Comparison of ENCODE assay signal across 23 cellular contexts in genomic region chr1:77744576-77744975, GRCh38. TPM values are rescaled to one million over a fixed set of nuclear protein-coding genes. Genes with fewer than 3 reads are reported as not detected.
DNase-seq lines count a peak whose midpoint lies in the region; ATAC-seq, FAIRE-seq and TF ChIP-seq lines count a peak whose summit lies in the region.
"Had no signal": no experiment of that assay in that cellular context is flagged by ENCODE, and none has a peak within 500 bp of the region (broad histone marks: within the 10 kb centered on the region; RNA-seq: fewer than 3 reads in every experiment).

No MANE protein-coding gene starts in this region.

- TF ChIP-seq POLR2A in HCT116 (IDR thresholded peaks at IDR 0.05; ENCODE audit: borderline replicate concordance, extremely low read depth, insufficient read depth, insufficient read length) (no peak), GM12878 (IDR thresholded peaks at IDR 0.05; ENCODE audit: low read depth, low read length) (no peak), HepG2 (IDR thresholded peaks at IDR 0.05; ENCODE audit: insufficient read depth in 1 of 2, low read depth in 2 of 2, low read length in 2 of 2) (no peak)

- SMC1A ChIA-PET in GM12878 (lab: Charles Lee; ENCODE audit: uncharacterized antibody, unreplicated experiment): no interaction called here

- H3K79me2 ChIP-seq in HCT116 (ENCODE audit: insufficient read depth, low read length) (peaks cover 58% of the 10 kb centered on the region), GM12878 (ENCODE audit: control insufficient read depth, insufficient read depth, low read length) (peaks cover 19% of the 10 kb centered on the region), HepG2 (ENCODE audit: insufficient read depth, low read length) (peaks cover 47% of the 10 kb centered on the region)

- ATAC-seq in HCT116 (peak; percentile 62), GM12878 (peak; percentile 42; the same call in 1 of the 3 replicates), HepG2 (peak; percentile 58; the same call in 1 of the 3 replicates), GM18502 (IDR thresholded peaks at IDR 0.05; ENCODE audit: poor library complexity, unreplicated experiment) (no peak)
- ATAC-seq: body of pancreas; sciatic nerve; stimulated activated effector memory CD8-positive, alpha-beta T cell treated with anti-CD3 and anti-CD28 coated beads, Interleukin-12 subunit alpha, Interleukin-12 subunit beta, amount 100 ng/mL, for 72 hours had no signal

- H3K4me3 Mint-ChIP-seq in Calu3 (ENCODE audit: low read depth, unreplicated experiment): no peak overlapping the region
- no peak overlapping the region for H3K4me3 Mint-ChIP-seq in activated T-helper 2 cell treated with anti-CD3 and anti-CD28 coated beads, Interferon-gamma antibody, Interleukin-2, Interleukin-4, amounts not matched to agents 10 μg/mL and 5 μg/mL and 100 μg/mL, durations not matched to agents 14 hours and 24 hours and 36 hours (ENCODE audit: low read depth)
- H3K4me3 Mint-ChIP-seq: activated CD4-positive, alpha-beta memory T cell treated with anti-CD3 and anti-CD28 coated beads, Interleukin-2, amount 10 ng/mL, durations not matched to agents 7 days and 5 days; stimulated activated effector memory CD8-positive, alpha-beta T cell treated with anti-CD3 and anti-CD28 coated beads, Interleukin-12 subunit alpha, Interleukin-12 subunit beta, amount 100 ng/mL, for 72 hours had no signal

- BruUV-seq in Calu3 (replicated peaks; lab: Mats Ljungman, UMichigan) (no TSS peak), HCT116 (replicated peaks; lab: Mats Ljungman, UMichigan) (no TSS peak), GM12878 (replicated peaks; lab: Mats Ljungman, UMichigan) (no TSS peak), HepG2 (replicated peaks; lab: Mats Ljungman, UMichigan) (no TSS peak)

- DNase-seq in Calu3: no peak
- DNase-seq in HCT116 (ENCODE audit: low read depth, low spot score): no peak
- DNase-seq in GM12878 (ENCODE audit: low read depth, low spot score): no peak
- no peak for DNase-seq in HepG2 (ENCODE audit: low spot score)
- DNase-seq in activated CD8-positive, alpha-beta memory T cell treated with anti-CD3 and anti-CD28 coated beads, Interleukin-2, amount 50 U/mL, for 4 hours: no peak
- no peak for DNase-seq in activated T-helper 2 cell treated with anti-CD3 and anti-CD28 coated beads, Interferon-gamma antibody, Interleukin-2, Interleukin-4, amounts not matched to agents 10 μg/mL and 5 μg/mL and 100 μg/mL, durations not matched to agents 14 hours and 24 hours and 36 hours (ENCODE audit: low spot score)
- DNase-seq: activated CD4-positive, alpha-beta memory T cell treated with anti-CD3 and anti-CD28 coated beads, Interleukin-2, amount 10 ng/mL, durations not matched to agents 7 days and 5 days; activated CD4-positive, CD25-positive, alpha-beta regulatory T cell treated with anti-CD3 and anti-CD28 coated beads, Interleukin-2, amount 50 U/mL, for 72 hours; activated gamma-delta T cell treated with Interleukin-2 at 50 U/mL for 16 hours; body of pancreas; NCI-H1092 treated with DMSO at 0.1 percent for 48 hours; NCI-H1930; NCI-H526 treated with DMSO at 0.1 percent for 48 hours; stimulated activated CD4-positive, alpha-beta T cell treated with anti-CD3 and anti-CD28 coated beads, Interleukin-12 subunit alpha, Interleukin-12 subunit beta, amount 100 ng/mL, for 4 hours; stimulated activated CD4-positive, alpha-beta T cell treated with anti-CD3 and anti-CD28 coated beads, Interleukin-4, amount 100 ng/mL, for 24 hours had no signal

- POLR2A ChIA-PET in HCT116 (lab: Charles Lee): no interaction called here
- POLR2A ChIA-PET in GM12878 (lab: Charles Lee): no interaction called here
- POLR2A ChIA-PET in HepG2 (lab: Yijun Ruan, JAX): no interaction called here

- H3K4me1 ChIP-seq in HCT116 (ENCODE audit: control insufficient read depth in 1 of 2, insufficient read depth in 2 of 2, low read length in 2 of 2) (peaks cover 0 to 3% of the 10 kb centered on the region in 2 experiments; a peak in 1 of 4 replicates), GM12878 (ENCODE audit: control insufficient read depth, insufficient read depth, low read length) (no peaks in the 10 kb centered on the region), HepG2 (ENCODE audit: insufficient read depth, low read length) (peaks cover 9% of the 10 kb centered on the region)

- peak overlapping the region; percentile 2 for H3K27ac Mint-ChIP-seq in Calu3 (ENCODE audit: unreplicated experiment)
- no peak overlapping the region for H3K27ac Mint-ChIP-seq in activated T-helper 2 cell treated with anti-CD3 and anti-CD28 coated beads, Interferon-gamma antibody, Interleukin-2, Interleukin-4, amounts not matched to agents 10 μg/mL and 5 μg/mL and 100 μg/mL, durations not matched to agents 14 hours and 24 hours and 36 hours
- H3K27ac Mint-ChIP-seq: activated CD4-positive, alpha-beta memory T cell treated with anti-CD3 and anti-CD28 coated beads, Interleukin-2, amount 10 ng/mL, durations not matched to agents 7 days and 5 days; stimulated activated effector memory CD8-positive, alpha-beta T cell treated with anti-CD3 and anti-CD28 coated beads, Interleukin-12 subunit alpha, Interleukin-12 subunit beta, amount 100 ng/mL, for 72 hours had no signal

- TF ChIP-seq RAD21 in HCT116 (IDR thresholded peaks at IDR 0.05; ENCODE audit: low read depth): peak; percentile 7; the same call in 1 of the 2 replicates
- no peak for TF ChIP-seq RAD21 in GM12878 (IDR thresholded peaks at IDR 0.05; ENCODE audit: insufficient read depth, low read depth, low read length)
- no peak for TF ChIP-seq RAD21 in HepG2 (CRISPR knock-in tag; IDR thresholded peaks at IDR 0.05)

- H3K9me2 ChIP-seq in HCT116 (ENCODE audit: insufficient read depth): no peaks in the 10 kb centered on the region

- H3K4me3 ChIP-seq in HCT116 (replicated peaks in 1 of 2; ENCODE audit: low read depth in 1 of 2, low read length in 2 of 2): no peak overlapping the region
- no peak overlapping the region for H3K4me3 ChIP-seq in GM12878
- H3K4me3 ChIP-seq in HepG2 (replicated peaks in 1 of 3; ENCODE audit: insufficient read depth in 1 of 3, low read depth in 2 of 3, low read length in 3 of 3): no peak overlapping the region
- H3K4me3 ChIP-seq: BLaER1 treated with 17β-estradiol and CSF1 and Interleukin-3, amounts not matched to agents 10 nM and 100 nM; body of pancreas; lung had no signal

- H3K9ac ChIP-seq in HCT116 (ENCODE audit: low read length): no peak overlapping the region
- H3K9ac ChIP-seq in GM12878 (ENCODE audit: control insufficient read depth, insufficient read depth, low read length): no peak overlapping the region
- H3K9ac ChIP-seq in HepG2 (ENCODE audit: insufficient read depth, low read depth, low read length): no peak overlapping the region
- H3K9ac ChIP-seq: BLaER1 treated with 17β-estradiol and CSF1 and Interleukin-3, amounts not matched to agents 10 nM and 100 nM had no signal

- H3K9me3 ChIP-seq in HCT116 (ENCODE audit: control insufficient read depth in 1 of 2, insufficient read depth in 1 of 2, low read depth in 1 of 2, low read length in 2 of 2): no peaks in the 10 kb centered on the region
- no peaks in the 10 kb centered on the region for H3K9me3 ChIP-seq in GM12878 (replicated peaks; ENCODE audit: control insufficient read depth, insufficient read depth, low read length)
- H3K9me3 ChIP-seq in HepG2 (ENCODE audit: low read length): no peaks in the 10 kb centered on the region
- H3K9me3 ChIP-seq: body of pancreas had no signal

- no peaks in the 10 kb centered on the region for H3K36me3 Mint-ChIP-seq in Calu3 (ENCODE audit: insufficient read depth, unreplicated experiment)
- peaks cover 19% of the 10 kb centered on the region for H3K36me3 Mint-ChIP-seq in activated T-helper 2 cell treated with anti-CD3 and anti-CD28 coated beads, Interferon-gamma antibody, Interleukin-2, Interleukin-4, amounts not matched to agents 10 μg/mL and 5 μg/mL and 100 μg/mL, durations not matched to agents 14 hours and 24 hours and 36 hours (ENCODE audit: low read depth)

- H3K36me3 ChIP-seq in HCT116 (ENCODE audit: control insufficient read depth in 1 of 2, insufficient read depth in 2 of 2, low read length in 2 of 2): peaks cover 0 to 2% of the 10 kb centered on the region in 2 experiments; a peak in 1 of 4 replicates
- H3K36me3 ChIP-seq in GM12878 (ENCODE audit: control insufficient read depth in 2 of 2, insufficient read depth in 2 of 2, low read length in 1 of 2): peaks cover 0 to 3% of the 10 kb centered on the region in 2 experiments; a peak in 2 of 4 replicates
- peaks cover 3 to 11% of the 10 kb centered on the region in 2 experiments; a peak in 3 of 5 replicates for H3K36me3 ChIP-seq in HepG2 (replicated peaks in 1 of 2; ENCODE audit: control insufficient read depth in 1 of 2, insufficient read depth in 2 of 2, low read length in 2 of 2)

- H2AFZ ChIP-seq in HCT116 (ENCODE audit: low read depth, low read length, poor library complexity, severe bottlenecking) (no peak overlapping the region), GM12878 (ENCODE audit: control insufficient read depth, low read depth, low read length) (no peak overlapping the region), HepG2 (ENCODE audit: low read length) (no peak overlapping the region)

- no peaks in the 10 kb centered on the region for H3K9me3 Mint-ChIP-seq in Calu3 (ENCODE audit: low read depth, unreplicated experiment)
- H3K9me3 Mint-ChIP-seq in activated T-helper 2 cell treated with anti-CD3 and anti-CD28 coated beads, Interferon-gamma antibody, Interleukin-2, Interleukin-4, amounts not matched to agents 10 μg/mL and 5 μg/mL and 100 μg/mL, durations not matched to agents 14 hours and 24 hours and 36 hours: no peaks in the 10 kb centered on the region
- H3K9me3 Mint-ChIP-seq: activated CD4-positive, alpha-beta memory T cell treated with anti-CD3 and anti-CD28 coated beads, Interleukin-2, amount 10 ng/mL, durations not matched to agents 7 days and 5 days; stimulated activated effector memory CD8-positive, alpha-beta T cell treated with anti-CD3 and anti-CD28 coated beads, Interleukin-12 subunit alpha, Interleukin-12 subunit beta, amount 100 ng/mL, for 72 hours had no signal

- CTCF ChIA-PET in Calu3 (lab: Charles Lee) (no interaction called here), HCT116 (lab: Charles Lee) (no interaction called here), GM12878 (lab: Yijun Ruan, JAX) (interaction anchor here (1.4 kb wide), 1 partner anchor 12 kb away, joined by 4 read pairs; no protein-coding TSS in a partner anchor), HepG2 (lab: Yijun Ruan, JAX; ENCODE audit: low intra/inter-chr PET ratio, low total read pairs) (no interaction called here)

- H3K4me1 Mint-ChIP-seq in Calu3 (ENCODE audit: low read depth, unreplicated experiment): peaks cover 43% of the 10 kb centered on the region
- peaks cover 3% of the 10 kb centered on the region for H3K4me1 Mint-ChIP-seq in activated T-helper 2 cell treated with anti-CD3 and anti-CD28 coated beads, Interferon-gamma antibody, Interleukin-2, Interleukin-4, amounts not matched to agents 10 μg/mL and 5 μg/mL and 100 μg/mL, durations not matched to agents 14 hours and 24 hours and 36 hours (ENCODE audit: low read depth)

- no peak for TF ChIP-seq EP300 in GM12878 (IDR thresholded peaks at IDR 0.05; ENCODE audit: borderline replicate concordance in 1 of 2, control insufficient read depth in 1 of 2, low read depth in 2 of 2, low read length in 2 of 2)
- no peak for TF ChIP-seq EP300 in HepG2 (IDR thresholded peaks at IDR 0.05; ENCODE audit: low read depth in 2 of 2, low read length in 2 of 2)
- no peak for TF ChIP-seq EP300 in HepG2 (CRISPR knock-in tag; IDR thresholded peaks at IDR 0.05; ENCODE audit: borderline replicate concordance)

- WGBS in GM12878 (ENCODE audit: insufficient coverage, insufficient replicate concordance, low lambda C conversion rate, missing lambda C conversion rate): 69% methylated on average over 7 of the region's 7 CpGs
- 91% methylated on average over 7 of the region's 7 CpGs for WGBS in HepG2 (ENCODE audit: low lambda C conversion rate)

- FAIRE-seq in GM12878 (lab: Jason Lieb, UNC) (no peak), HepG2 (lab: Jason Lieb, UNC) (no peak)
- FAIRE-seq: H54, TTC549, urothelium cell line had no signal

- H4K20me1 ChIP-seq in HCT116 (ENCODE audit: insufficient read depth) (no peaks in the 10 kb centered on the region), GM12878 (ENCODE audit: control insufficient read depth, insufficient read depth) (no peaks in the 10 kb centered on the region), HepG2 (ENCODE audit: insufficient read depth, low read length) (no peaks in the 10 kb centered on the region; the same call in 1 of the 2 replicates)

- in situ Hi-C loops in GM12878 (cut with MboI): no loop called here
- in situ Hi-C loops in HepG2 (cut with HindIII; ENCODE audit: extremely low pct_ligation_motif_present, low pct_unique_long_range_greater_than_20kb): no loop called here

- intact Hi-C loops in Calu3 (cut with micrococcal nuclease; ENCODE audit: unreplicated experiment) (loop anchor here (5.0 kb wide), 1 partner anchor 158 kb away; no protein-coding TSS in a partner anchor), HCT116 (cut with micrococcal nuclease) (no loop called here), GM12878 (cut with micrococcal nuclease; ENCODE audit: unreplicated experiment) (no loop called here), HepG2 (cut with micrococcal nuclease; ENCODE audit: unreplicated experiment) (no loop called here)
- intact Hi-C loops in activated T-helper 2 cell treated with anti-CD3 and anti-CD28 coated beads, Interferon-gamma antibody, Interleukin-2, Interleukin-4, amounts not matched to agents 10 μg/mL and 5 μg/mL and 100 μg/mL, durations not matched to agents 14 hours and 24 hours and 36 hours (cut with micrococcal nuclease): no loop called here

- RAD21 ChIA-PET in HCT116 (lab: Charles Lee; ENCODE audit: low non-redundant PET in 1 of 2, low total read pairs in 2 of 2, uncharacterized antibody in 2 of 2, unreplicated experiment in 2 of 2): no interaction called here
- RAD21 ChIA-PET in GM12878 (lab: Charles Lee; ENCODE audit: unreplicated experiment): no interaction called here

- H3K27me3 Mint-ChIP-seq in Calu3 (ENCODE audit: unreplicated experiment): no peaks in the 10 kb centered on the region
- no peaks in the 10 kb centered on the region for H3K27me3 Mint-ChIP-seq in activated T-helper 2 cell treated with anti-CD3 and anti-CD28 coated beads, Interferon-gamma antibody, Interleukin-2, Interleukin-4, amounts not matched to agents 10 μg/mL and 5 μg/mL and 100 μg/mL, durations not matched to agents 14 hours and 24 hours and 36 hours (ENCODE audit: low read depth)
- H3K27me3 Mint-ChIP-seq: activated CD4-positive, alpha-beta memory T cell treated with anti-CD3 and anti-CD28 coated beads, Interleukin-2, amount 10 ng/mL, durations not matched to agents 7 days and 5 days had no signal

- H3K4me2 ChIP-seq in HCT116 (ENCODE audit: low read length) (no peak overlapping the region), GM12878 (ENCODE audit: control insufficient read depth, insufficient read depth) (no peak overlapping the region), HepG2 (ENCODE audit: low read depth, low read length) (no peak overlapping the region)
- H3K4me2 ChIP-seq: BLaER1 treated with 17β-estradiol and CSF1 and Interleukin-3, amounts not matched to agents 10 nM and 100 nM had no signal

- H3K27me3 ChIP-seq in HCT116 (ENCODE audit: insufficient read depth, low read length) (no peaks in the 10 kb centered on the region), GM12878 (replicated peaks in 1 of 2; ENCODE audit: control insufficient read depth in 2 of 2, insufficient read depth in 2 of 2, low read length in 1 of 2) (no peaks in the 10 kb centered on the region), HepG2 (ENCODE audit: control insufficient read depth in 1 of 2, insufficient read depth in 2 of 2, low read length in 2 of 2) (no peaks in the 10 kb centered on the region)
- H3K27me3 ChIP-seq: BLaER1 treated with 17β-estradiol and CSF1 and Interleukin-3, amounts not matched to agents 10 nM and 100 nM; body of pancreas had no signal

- no peak for TF ChIP-seq CTCF in Calu3 (IDR thresholded peaks at IDR 0.05; ENCODE audit: unreplicated experiment)
- TF ChIP-seq CTCF in HCT116 (IDR thresholded peaks at IDR 0.05 in 2 of 3, conservative IDR thresholded peaks at IDR 0.05 in 1 of 3; ENCODE audit: borderline replicate concordance in 1 of 3, insufficient read depth in 1 of 3, low read depth in 2 of 3, low read length in 2 of 3): no peak
- no peak for TF ChIP-seq CTCF in GM12878 (IDR thresholded peaks at IDR 0.05 in 2 of 3, conservative IDR thresholded peaks at IDR 0.05 in 1 of 3; ENCODE audit: control insufficient read depth in 2 of 3, extremely low read depth in 1 of 3, insufficient read depth in 1 of 3, low read depth in 3 of 3, low read length in 3 of 3)
- TF ChIP-seq CTCF in HepG2 (CRISPR knock-in tag; IDR thresholded peaks at IDR 0.05): peak; percentile 24; the same call in 1 of the 2 replicates

- no peak overlapping the region for H3K27ac ChIP-seq in HCT116 (ENCODE audit: low read depth, low read length)
- H3K27ac ChIP-seq in GM12878 (ENCODE audit: control insufficient read depth, insufficient read depth): no peak overlapping the region
- H3K27ac ChIP-seq in HepG2 (ENCODE audit: extremely low read length, insufficient read depth, low read length): no peak overlapping the region
- H3K27ac ChIP-seq: BLaER1 treated with 17β-estradiol and CSF1 and Interleukin-3, amounts not matched to agents 10 nM and 100 nM; body of pancreas had no signal

RNA-seq across cellular contexts. Expression of gene USP33, which starts 15.1 kb away (rescaled TPM):
- total RNA-seq in Calu3 (2022) (52.9 and 61.7 TPM in 2 replicates), HCT116 (2021; ENCODE audit: unreplicated experiment) (46.1 TPM), GM12878 (2014; rRNA removed) (39.2 and 48.0 TPM in 2 replicates), GM12878 (2014; rRNA removed; fragmentation: Illumina TruSeq; extraction: Trizol) (49.9 TPM in 2 replicates), GM12878 (2021) (27.7 and 31.7 TPM in 2 replicates), HepG2 (2016; rRNA removed; fragmentation: Illumina TruSeq; extraction: Trizol) (48.2 and 49.1 TPM in 2 replicates)
- polyA plus RNA-seq in HCT116 (2012): 12.4 and 15.2 TPM in 2 replicates
- 176 and 193 TPM in 2 replicates for total RNA-seq in GM12878 (2013; cell fraction: nucleolus; rRNA removed)
- 13.4 TPM for polyA plus RNA-seq in GM12878 (2011; ENCODE audit: low read depth)
- polyA plus RNA-seq in GM12878 (2011; rRNA removed) (43.1 and 73.3 TPM in 2 replicates), GM12878 (2014; fragmentation: Illumina TruSeq; extraction: Trizol) (32.8 and 35.7 TPM in 2 replicates), GM12878 (2014; fragmentation: Nextera tagmentation; extraction: Ambion mirVana) (10 to 100 TPM; 13.1 to 15.4 TPM), GM12878 (2014; rRNA removed) (24.0 and 28.1 TPM in 2 replicates), GM12878 (2016; fragmentation: Nextera tagmentation; extraction: Ambion mirVana) (10 to 100 TPM; 28.7 to 32.8 TPM), HepG2 (2011; rRNA removed) (25.3 and 32.0 TPM in 2 replicates)
- polyA plus RNA-seq in GM12878 (2011; cell fraction: cytosol; rRNA removed): 14.2 and 15.2 TPM in 2 replicates
- 44.0 and 48.2 TPM in 2 replicates for polyA plus RNA-seq in GM12878 (2011; cell fraction: nucleus; rRNA removed)
- 18.7 and 22.0 TPM in 2 replicates for polyA plus RNA-seq in GM12878 (2012)
- polyA minus RNA-seq in GM12878 (2011; rRNA and poly(A)+ RNA removed): 25.5 and 40.5 TPM in 2 replicates
- polyA minus RNA-seq in GM12878 (2011; cell fraction: cytosol; rRNA and poly(A)+ RNA removed): 15.1 and 15.8 TPM in 2 replicates
- polyA minus RNA-seq in GM12878 (2011; cell fraction: nucleus; rRNA and poly(A)+ RNA removed): 35.2 and 48.1 TPM in 2 replicates
- 18.9 and 21.1 TPM in 2 replicates for total RNA-seq in HepG2 (2016; cell fraction: cytosol; rRNA removed; fragmentation: Illumina TruSeq; extraction: Trizol; ENCODE audit: low read depth)
- 49.8 and 50.1 TPM in 2 replicates for total RNA-seq in HepG2 (2016; cell fraction: insoluble cytoplasmic fraction; rRNA removed; fragmentation: Illumina TruSeq; extraction: Trizol)
- 22.6 and 24.4 TPM in 2 replicates for total RNA-seq in HepG2 (2016; cell fraction: membrane; rRNA removed; fragmentation: Illumina TruSeq; extraction: Trizol)
- 58.4 and 60.0 TPM in 2 replicates for total RNA-seq in HepG2 (2016; cell fraction: nucleus; rRNA removed; fragmentation: Illumina TruSeq; extraction: Trizol)
- polyA plus RNA-seq in HepG2 (2011; cell fraction: cytosol; rRNA removed): 10.5 and 15.8 TPM in 2 replicates
- polyA plus RNA-seq in HepG2 (2011; cell fraction: nucleus; rRNA removed): 20.5 and 27.5 TPM in 2 replicates
- polyA plus RNA-seq in HepG2 (2012): 20.1 and 26.8 TPM in 2 replicates
- polyA plus RNA-seq in HepG2 (2016; cell fraction: cytosol; fragmentation: Illumina TruSeq; extraction: Trizol; ENCODE audit: low read depth): 3.2 TPM in 2 replicates
- polyA plus RNA-seq in HepG2 (2016; cell fraction: insoluble cytoplasmic fraction; fragmentation: Illumina TruSeq; extraction: Trizol; ENCODE audit: low read depth): 30.4 and 32.4 TPM in 2 replicates
- polyA plus RNA-seq in HepG2 (2016; cell fraction: membrane; fragmentation: Illumina TruSeq; extraction: Trizol; ENCODE audit: low read depth): 9.2 and 9.6 TPM in 2 replicates
- polyA plus RNA-seq in HepG2 (2016; cell fraction: nucleus; fragmentation: Illumina TruSeq; extraction: Trizol; ENCODE audit: insufficient read depth, low read depth): 54.1 and 58.5 TPM in 2 replicates
- 13.4 and 24.4 TPM in 2 replicates for polyA minus RNA-seq in HepG2 (2011; rRNA and poly(A)+ RNA removed; ENCODE audit: low replicate concordance)
- 18.6 and 24.6 TPM in 2 replicates for polyA minus RNA-seq in HepG2 (2011; cell fraction: cytosol; rRNA and poly(A)+ RNA removed)
- 92.7 and 102 TPM in 2 replicates for polyA minus RNA-seq in HepG2 (2011; cell fraction: nucleus; rRNA and poly(A)+ RNA removed)
- total RNA-seq in activated T-helper 2 cell treated with anti-CD3 and anti-CD28 coated beads, Interferon-gamma antibody, Interleukin-2, Interleukin-4, amounts not matched to agents 10 μg/mL and 5 μg/mL and 100 μg/mL, durations not matched to agents 14 hours and 24 hours and 36 hours: 38.4 and 39.8 TPM in 2 replicates

RNA-seq across cellular contexts. Expression of gene MIGA1, which starts 34.9 kb away (rescaled TPM):
- total RNA-seq in Calu3 (2022) (18.8 and 19.1 TPM in 2 replicates), HCT116 (2021; ENCODE audit: unreplicated experiment) (9.6 TPM), GM12878 (2014; rRNA removed) (4.9 and 5.4 TPM in 2 replicates), GM12878 (2014; rRNA removed; fragmentation: Illumina TruSeq; extraction: Trizol) (6.4 and 7.2 TPM in 2 replicates), GM12878 (2021) (5.1 and 5.3 TPM in 2 replicates), HepG2 (2016; rRNA removed; fragmentation: Illumina TruSeq; extraction: Trizol) (6.6 and 6.7 TPM in 2 replicates)
- polyA plus RNA-seq in HCT116 (2012): 2.7 and 3.0 TPM in 2 replicates
- 35.0 and 36.5 TPM in 2 replicates for total RNA-seq in GM12878 (2013; cell fraction: nucleolus; rRNA removed)
- polyA plus RNA-seq in GM12878 (2011; ENCODE audit: low read depth): 3.5 TPM
- polyA plus RNA-seq in GM12878 (2011; rRNA removed) (4.2 and 6.8 TPM in 2 replicates), GM12878 (2014; fragmentation: Illumina TruSeq; extraction: Trizol) (4.3 and 5.8 TPM in 2 replicates), GM12878 (2014; fragmentation: Nextera tagmentation; extraction: Ambion mirVana) (1 to 10 TPM; 1.3 to 1.7 TPM), GM12878 (2014; rRNA removed) (3.6 and 4.0 TPM in 2 replicates), GM12878 (2016; fragmentation: Nextera tagmentation; extraction: Ambion mirVana) (1 to 10 TPM; 4.2 to 5.0 TPM), HepG2 (2011; rRNA removed) (3.4 and 3.8 TPM in 2 replicates)
- 1.4 and 1.8 TPM in 2 replicates for polyA plus RNA-seq in GM12878 (2011; cell fraction: cytosol; rRNA removed)
- polyA plus RNA-seq in GM12878 (2011; cell fraction: nucleus; rRNA removed): 2.5 and 2.9 TPM in 2 replicates
- 3.2 and 4.4 TPM in 2 replicates for polyA plus RNA-seq in GM12878 (2012)
- polyA minus RNA-seq in GM12878 (2011; rRNA and poly(A)+ RNA removed): 7.3 and 8.1 TPM in 2 replicates
- 1.8 and 2.1 TPM in 2 replicates for polyA minus RNA-seq in GM12878 (2011; cell fraction: cytosol; rRNA and poly(A)+ RNA removed)
- polyA minus RNA-seq in GM12878 (2011; cell fraction: nucleus; rRNA and poly(A)+ RNA removed): 7.0 and 11.2 TPM in 2 replicates
- 9.2 and 10.6 TPM in 2 replicates for total RNA-seq in HepG2 (2016; cell fraction: cytosol; rRNA removed; fragmentation: Illumina TruSeq; extraction: Trizol; ENCODE audit: low read depth)
- total RNA-seq in HepG2 (2016; cell fraction: insoluble cytoplasmic fraction; rRNA removed; fragmentation: Illumina TruSeq; extraction: Trizol): 6.2 and 7.2 TPM in 2 replicates
- total RNA-seq in HepG2 (2016; cell fraction: membrane; rRNA removed; fragmentation: Illumina TruSeq; extraction: Trizol): 5.1 and 6.1 TPM in 2 replicates
- total RNA-seq in HepG2 (2016; cell fraction: nucleus; rRNA removed; fragmentation: Illumina TruSeq; extraction: Trizol): 9.9 and 11.1 TPM in 2 replicates
- polyA plus RNA-seq in HepG2 (2011; cell fraction: cytosol; rRNA removed): 1.4 and 2.6 TPM in 2 replicates
- polyA plus RNA-seq in HepG2 (2011; cell fraction: nucleus; rRNA removed): 1.00 and 1.6 TPM in 2 replicates
- 5.7 and 6.3 TPM in 2 replicates for polyA plus RNA-seq in HepG2 (2012)
- polyA plus RNA-seq in HepG2 (2016; cell fraction: cytosol; fragmentation: Illumina TruSeq; extraction: Trizol; ENCODE audit: low read depth): 0.17 and 0.18 TPM in 2 replicates
- polyA plus RNA-seq in HepG2 (2016; cell fraction: insoluble cytoplasmic fraction; fragmentation: Illumina TruSeq; extraction: Trizol; ENCODE audit: low read depth): 2.5 and 2.7 TPM in 2 replicates
- 0.33 and 0.52 TPM in 2 replicates for polyA plus RNA-seq in HepG2 (2016; cell fraction: membrane; fragmentation: Illumina TruSeq; extraction: Trizol; ENCODE audit: low read depth)
- 4.9 TPM in 2 replicates for polyA plus RNA-seq in HepG2 (2016; cell fraction: nucleus; fragmentation: Illumina TruSeq; extraction: Trizol; ENCODE audit: insufficient read depth, low read depth)
- polyA minus RNA-seq in HepG2 (2011; rRNA and poly(A)+ RNA removed; ENCODE audit: low replicate concordance): 6.6 and 10.1 TPM in 2 replicates
- 4.4 and 4.6 TPM in 2 replicates for polyA minus RNA-seq in HepG2 (2011; cell fraction: cytosol; rRNA and poly(A)+ RNA removed)
- polyA minus RNA-seq in HepG2 (2011; cell fraction: nucleus; rRNA and poly(A)+ RNA removed): 10.9 and 13.8 TPM in 2 replicates
- total RNA-seq in activated T-helper 2 cell treated with anti-CD3 and anti-CD28 coated beads, Interferon-gamma antibody, Interleukin-2, Interleukin-4, amounts not matched to agents 10 μg/mL and 5 μg/mL and 100 μg/mL, durations not matched to agents 14 hours and 24 hours and 36 hours: 8.4 and 9.4 TPM in 2 replicates
